ENCODE assay signal across 8 cellular contexts in genomic region chr19:7497292-7497691, GRCh38. TPM values are rescaled to one million over a fixed set of nuclear protein-coding genes. Genes with fewer than 3 reads are reported as not detected.
DNase-seq lines count a peak whose midpoint lies in the region; ATAC-seq and TF ChIP-seq lines count a peak whose summit lies in the region.

No MANE protein-coding gene starts in this region.

- H3K27ac ChIP-seq in tibial artery, result no peak overlapping the region

- H3K9me3 ChIP-seq in tibial artery, result no peaks in the 10 kb centered on the region

- H3K36me3 ChIP-seq in H7 (replicated peaks; ENCODE audit: control insufficient read depth, insufficient read depth, low read length) (no peaks in the 10 kb centered on the region), kidney epithelial cell (ENCODE audit: control insufficient read depth, insufficient read depth, low read length) (no peaks in the 10 kb centered on the region), tibial artery (no peaks in the 10 kb centered on the region)

- ATAC-seq in HG02678 (IDR thresholded peaks at IDR 0.05; ENCODE audit: unreplicated experiment), result no peak

- peak; percentile 46 for TF ChIP-seq CTCF in kidney epithelial cell (IDR thresholded peaks at IDR 0.05; ENCODE audit: insufficient read depth, low read length, poor library complexity, severe bottlenecking)
- no peak for TF ChIP-seq CTCF in tibial artery (IDR thresholded peaks at IDR 0.05)

- peaks cover 20% of the 10 kb centered on the region for H3K27me3 ChIP-seq in H7 (ENCODE audit: control insufficient read depth, insufficient read depth, low read length)
- H3K27me3 ChIP-seq in kidney epithelial cell (ENCODE audit: control insufficient read depth, insufficient read depth, low read length), result peaks cover 17% of the 10 kb centered on the region
- peaks cover 0 to 25% of the 10 kb centered on the region in 2 donors for H3K27me3 ChIP-seq in tibial artery

- H3K4me1 ChIP-seq in tibial artery, result peaks cover 0 to 24% (median 10%) of the 10 kb centered on the region in 4 donors

- peak; percentile 50 for DNase-seq in AG20443 (ENCODE audit: low spot score)
- peak; percentile 67 for DNase-seq in H7
- DNase-seq in UCSD-AML1 (lab: John Stamatoyannopoulos, UW; ENCODE audit: unreplicated experiment), result peak; percentile 24
- no peak for DNase-seq in kidney epithelial cell (ENCODE audit: low read depth)
- no peak for DNase-seq in tibial artery
- DNase-seq in HPDE6-E6E7 (ENCODE audit: extremely low spot score), result no peak
- no peak for DNase-seq in SHP77 treated with DMSO at 0.1 percent for 48 hours (lab: John Stamatoyannopoulos, UW)

- H3K4me3 ChIP-seq in H7 (ENCODE audit: insufficient read depth, low read depth, low read length) (no peak overlapping the region), kidney epithelial cell (ENCODE audit: low read depth, low read length) (no peak overlapping the region), tibial artery (no peak overlapping the region)

- intact Hi-C loops in tibial artery (cut with DNase I; ENCODE audit: low total_unique reads), result no loop called here

RNA-seq across cellular contexts. Expression of gene PEX11G, which starts 8.5 kb away (rescaled TPM):
- total RNA-seq in H7 (2014; rRNA removed; shearing (Covaris generic)), result 2.4 and 3.5 TPM in 2 replicates
- 5.5 and 8.9 TPM in 2 replicates for total RNA-seq in kidney epithelial cell

RNA-seq across cellular contexts. Expression of gene ZNF358, which starts 18.6 kb away (rescaled TPM):
- 52.1 and 54.8 TPM in 2 replicates for total RNA-seq in H7 (2014; rRNA removed; shearing (Covaris generic))
- 67.4 and 76.1 TPM in 2 replicates for total RNA-seq in kidney epithelial cell

RNA-seq across cellular contexts. Expression of gene MCOLN1, which starts 25.1 kb away (rescaled TPM):
- 6.8 and 6.9 TPM in 2 replicates for total RNA-seq in H7 (2014; rRNA removed; shearing (Covaris generic))
- total RNA-seq in kidney epithelial cell, result 13.7 and 15.3 TPM in 2 replicates

RNA-seq across cellular contexts. Expression of gene PNPLA6, which starts 38.2 kb away (rescaled TPM):
- 87.4 and 114 TPM in 2 replicates for total RNA-seq in H7 (2014; rRNA removed; shearing (Covaris generic))
- 134 and 163 TPM in 2 replicates for total RNA-seq in kidney epithelial cell

Comparison
In these comparisons a context has a peak if more than half of its experiments do, and no peak if none do; other contexts are left out.
1. DNase-seq: peak in AG20443 (single experiment), H7 (single experiment) and UCSD-AML1 (single experiment); none in kidney epithelial cell (single experiment), tibial artery (0 of 2), HPDE6-E6E7 (single experiment) and SHP77 treated with DMSO at 0.1 percent for 48 hours (single experiment).